ENCODE assay signal across 1 cellular context in the genomic region with DNA sequence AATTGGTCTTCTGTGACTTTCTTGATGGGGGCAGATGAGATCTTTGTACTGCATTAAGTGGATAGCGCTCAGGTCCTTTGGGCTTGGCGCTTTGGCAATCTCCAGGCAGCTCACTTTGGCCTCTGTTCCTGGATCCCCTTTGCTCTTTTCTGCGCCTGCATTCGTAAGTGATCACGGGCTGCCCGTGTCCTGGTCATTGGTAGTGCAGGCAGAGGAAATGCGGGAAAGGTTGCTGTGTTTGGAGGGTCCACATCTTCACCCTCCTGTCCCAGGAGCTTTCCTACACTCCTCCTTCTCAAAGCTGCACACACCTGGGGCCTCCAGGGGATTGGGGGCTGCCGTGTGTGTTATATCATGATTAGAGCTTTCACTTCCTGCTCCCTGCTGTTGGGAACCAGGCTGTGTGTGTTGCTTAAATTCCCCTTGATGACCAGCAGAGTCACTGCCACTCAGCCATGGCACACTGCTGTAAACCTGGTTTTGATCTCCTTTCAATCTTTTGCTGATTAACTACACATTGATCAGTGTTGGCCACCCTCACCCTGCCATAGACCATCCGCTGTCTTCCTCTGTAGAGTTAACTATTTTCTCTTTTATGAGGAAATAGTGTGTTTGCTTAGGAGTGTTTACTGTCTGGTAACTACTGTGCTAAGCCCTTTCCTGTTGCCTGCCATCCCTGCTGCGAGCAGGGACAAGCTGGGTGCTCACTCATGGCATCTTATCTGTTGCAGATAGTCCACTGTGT.
TF ChIP-seq lines count a peak whose summit lies in the region.

No MANE protein-coding gene starts in this region.

TF ChIP-seq in GM12878, 131 proteins besides CTCF, POLR2A, EP300 and RAD21:
- TF ChIP-seq NBN (IDR thresholded peaks at IDR 0.05) (0 out of 2 replicates have a peak, but pooled peaks have one; percentile 43), GATAD2B (conservative IDR thresholded peaks at IDR 0.05; ENCODE audit: low read depth) (0 out of 2 replicates have a peak, but pooled peaks have one; percentile 31), ATF3 (IDR thresholded peaks at IDR 0.05; ENCODE audit: borderline replicate concordance, extremely low read depth, low read depth, low read length) (no peak), MEF2B (IDR thresholded peaks at IDR 0.05; ENCODE audit: partially characterized antibody, poor library complexity, severe bottlenecking) (peak; percentile 92), SRF (IDR thresholded peaks at IDR 0.05; ENCODE audit: low read depth in 2 of 2, low read length in 2 of 2) (no peak), ATF7 (IDR thresholded peaks at IDR 0.05; ENCODE audit: low read depth) (0 out of 2 replicates have a peak, but pooled peaks have one; percentile 16), IKZF1 (conservative IDR thresholded peaks at IDR 0.05) (peak; percentile 70), ZSCAN29 (IDR thresholded peaks at IDR 0.05) (no peak), SMAD5 (IDR thresholded peaks at IDR 0.05; ENCODE audit: low read depth) (no peak), STAT1 (conservative IDR thresholded peaks at IDR 0.05) (no peak), E2F8 (IDR thresholded peaks at IDR 0.05; ENCODE audit: low read depth, partially characterized antibody) (no peak), BMI1 (IDR thresholded peaks at IDR 0.05; ENCODE audit: borderline replicate concordance) (no peak), HDGF (IDR thresholded peaks at IDR 0.05) (peak; percentile 48; the same call in 1 of the 2 replicates), CHD1 (IDR thresholded peaks at IDR 0.05; ENCODE audit: low read depth, low read length) (no peak), SMAD1 (IDR thresholded peaks at IDR 0.05; ENCODE audit: low read depth, partially characterized antibody) (no peak), NR2C2 (IDR thresholded peaks at IDR 0.05; ENCODE audit: borderline replicate concordance, control insufficient read depth, insufficient read length, low read depth) (no peak), EED (IDR thresholded peaks at IDR 0.05; ENCODE audit: low read depth) (peak; percentile 59; the same call in 1 of the 2 replicates), CHD4 (IDR thresholded peaks at IDR 0.05) (no peak), BHLHE40 (IDR thresholded peaks at IDR 0.05; ENCODE audit: borderline replicate concordance in 1 of 2, low read depth in 2 of 2, low read length in 1 of 2) (peak in 1 of 2 experiments; percentile 21; a peak in 1 of 4 replicates), RUNX3 (IDR thresholded peaks at IDR 0.05; ENCODE audit: low read length) (no peak), ZBED1 (IDR thresholded peaks at IDR 0.05; ENCODE audit: borderline replicate concordance) (no peak), TCF12 (IDR thresholded peaks at IDR 0.05; ENCODE audit: low read depth, low read length) (peak; percentile 55; the same call in 1 of the 2 replicates), DPF2 (IDR thresholded peaks at IDR 0.05) (peak; percentile 49), IRF3 (IDR thresholded peaks at IDR 0.05) (no peak), MTA2 (IDR thresholded peaks at IDR 0.05; ENCODE audit: low read depth) (0 out of 2 replicates have a peak, but pooled peaks have one; percentile 24), SPI1 (IDR thresholded peaks at IDR 0.05; ENCODE audit: borderline replicate concordance, insufficient read depth, low read depth, low read length) (peak; percentile 80; the same call in 1 of the 2 replicates), MXI1 (IDR thresholded peaks at IDR 0.05; ENCODE audit: low read depth, low read length) (no peak), IKZF2 (IDR thresholded peaks at IDR 0.05) (peak; percentile 51 to 69; a peak in 3 of 4 replicates), POLR2AphosphoS5 (IDR thresholded peaks at IDR 0.05; ENCODE audit: low read length) (0 out of 2 replicates have a peak, but pooled peaks have one; percentile 30), RAD51 (IDR thresholded peaks at IDR 0.05) (no peak)
- TF ChIP-seq, protein P1, sequence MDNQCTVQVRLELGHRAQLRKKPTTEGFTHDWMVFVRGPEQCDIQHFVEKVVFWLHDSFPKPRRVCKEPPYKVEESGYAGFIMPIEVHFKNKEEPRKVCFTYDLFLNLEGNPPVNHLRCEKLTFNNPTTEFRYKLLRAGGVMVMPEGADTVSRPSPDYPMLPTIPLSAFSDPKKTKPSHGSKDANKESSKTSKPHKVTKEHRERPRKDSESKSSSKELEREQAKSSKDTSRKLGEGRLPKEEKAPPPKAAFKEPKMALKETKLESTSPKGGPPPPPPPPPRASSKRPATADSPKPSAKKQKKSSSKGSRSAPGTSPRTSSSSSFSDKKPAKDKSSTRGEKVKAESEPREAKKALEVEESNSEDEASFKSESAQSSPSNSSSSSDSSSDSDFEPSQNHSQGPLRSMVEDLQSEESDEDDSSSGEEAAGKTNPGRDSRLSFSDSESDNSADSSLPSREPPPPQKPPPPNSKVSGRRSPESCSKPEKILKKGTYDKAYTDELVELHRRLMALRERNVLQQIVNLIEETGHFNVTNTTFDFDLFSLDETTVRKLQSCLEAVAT (IDR thresholded peaks at IDR 0.05): peak; percentile 74; the same call in 1 of the 2 replicates
- TF ChIP-seq, protein P2, sequence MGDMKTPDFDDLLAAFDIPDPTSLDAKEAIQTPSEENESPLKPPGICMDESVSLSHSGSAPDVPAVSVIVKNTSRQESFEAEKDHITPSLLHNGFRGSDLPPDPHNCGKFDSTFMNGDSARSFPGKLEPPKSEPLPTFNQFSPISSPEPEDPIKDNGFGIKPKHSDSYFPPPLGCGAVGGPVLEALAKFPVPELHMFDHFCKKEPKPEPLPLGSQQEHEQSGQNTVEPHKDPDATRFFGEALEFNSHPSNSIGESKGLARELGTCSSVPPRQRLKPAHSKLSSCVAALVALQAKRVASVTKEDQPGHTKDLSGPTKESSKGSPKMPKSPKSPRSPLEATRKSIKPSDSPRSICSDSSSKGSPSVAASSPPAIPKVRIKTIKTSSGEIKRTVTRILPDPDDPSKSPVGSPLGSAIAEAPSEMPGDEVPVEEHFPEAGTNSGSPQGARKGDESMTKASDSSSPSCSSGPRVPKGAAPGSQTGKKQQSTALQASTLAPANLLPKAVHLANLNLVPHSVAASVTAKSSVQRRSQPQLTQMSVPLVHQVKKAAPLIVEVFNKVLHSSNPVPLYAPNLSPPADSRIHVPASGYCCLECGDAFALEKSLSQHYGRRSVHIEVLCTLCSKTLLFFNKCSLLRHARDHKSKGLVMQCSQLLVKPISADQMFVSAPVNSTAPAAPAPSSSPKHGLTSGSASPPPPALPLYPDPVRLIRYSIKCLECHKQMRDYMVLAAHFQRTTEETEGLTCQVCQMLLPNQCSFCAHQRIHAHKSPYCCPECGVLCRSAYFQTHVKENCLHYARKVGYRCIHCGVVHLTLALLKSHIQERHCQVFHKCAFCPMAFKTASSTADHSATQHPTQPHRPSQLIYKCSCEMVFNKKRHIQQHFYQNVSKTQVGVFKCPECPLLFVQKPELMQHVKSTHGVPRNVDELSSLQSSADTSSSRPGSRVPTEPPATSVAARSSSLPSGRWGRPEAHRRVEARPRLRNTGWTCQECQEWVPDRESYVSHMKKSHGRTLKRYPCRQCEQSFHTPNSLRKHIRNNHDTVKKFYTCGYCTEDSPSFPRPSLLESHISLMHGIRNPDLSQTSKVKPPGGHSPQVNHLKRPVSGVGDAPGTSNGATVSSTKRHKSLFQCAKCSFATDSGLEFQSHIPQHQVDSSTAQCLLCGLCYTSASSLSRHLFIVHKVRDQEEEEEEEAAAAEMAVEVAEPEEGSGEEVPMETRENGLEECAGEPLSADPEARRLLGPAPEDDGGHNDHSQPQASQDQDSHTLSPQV (IDR thresholded peaks at IDR 0.05): no peak
- TF ChIP-seq, protein P3, sequence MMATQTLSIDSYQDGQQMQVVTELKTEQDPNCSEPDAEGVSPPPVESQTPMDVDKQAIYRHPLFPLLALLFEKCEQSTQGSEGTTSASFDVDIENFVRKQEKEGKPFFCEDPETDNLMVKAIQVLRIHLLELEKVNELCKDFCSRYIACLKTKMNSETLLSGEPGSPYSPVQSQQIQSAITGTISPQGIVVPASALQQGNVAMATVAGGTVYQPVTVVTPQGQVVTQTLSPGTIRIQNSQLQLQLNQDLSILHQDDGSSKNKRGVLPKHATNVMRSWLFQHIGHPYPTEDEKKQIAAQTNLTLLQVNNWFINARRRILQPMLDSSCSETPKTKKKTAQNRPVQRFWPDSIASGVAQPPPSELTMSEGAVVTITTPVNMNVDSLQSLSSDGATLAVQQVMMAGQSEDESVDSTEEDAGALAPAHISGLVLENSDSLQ (IDR thresholded peaks at IDR 0.05): peak; percentile 76
- TF ChIP-seq, protein P4, sequence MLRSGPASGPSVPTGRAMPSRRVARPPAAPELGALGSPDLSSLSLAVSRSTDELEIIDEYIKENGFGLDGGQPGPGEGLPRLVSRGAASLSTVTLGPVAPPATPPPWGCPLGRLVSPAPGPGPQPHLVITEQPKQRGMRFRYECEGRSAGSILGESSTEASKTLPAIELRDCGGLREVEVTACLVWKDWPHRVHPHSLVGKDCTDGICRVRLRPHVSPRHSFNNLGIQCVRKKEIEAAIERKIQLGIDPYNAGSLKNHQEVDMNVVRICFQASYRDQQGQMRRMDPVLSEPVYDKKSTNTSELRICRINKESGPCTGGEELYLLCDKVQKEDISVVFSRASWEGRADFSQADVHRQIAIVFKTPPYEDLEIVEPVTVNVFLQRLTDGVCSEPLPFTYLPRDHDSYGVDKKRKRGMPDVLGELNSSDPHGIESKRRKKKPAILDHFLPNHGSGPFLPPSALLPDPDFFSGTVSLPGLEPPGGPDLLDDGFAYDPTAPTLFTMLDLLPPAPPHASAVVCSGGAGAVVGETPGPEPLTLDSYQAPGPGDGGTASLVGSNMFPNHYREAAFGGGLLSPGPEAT (IDR thresholded peaks at IDR 0.05; ENCODE audit: low read depth): peak; percentile 27; the same call in 1 of the 2 replicates
